ENCODE assay signal across 9 cellular contexts in genomic region chr10:98339790-98340189, GRCh38.
A peak's percentile ranks its signal among the peaks of the same experiment; 100 is the strongest.
DNase-seq lines count a peak whose midpoint lies in the region; ATAC-seq and TF ChIP-seq lines count a peak whose summit lies in the region.
"Had no signal": no experiment of that assay in that cellular context is flagged by ENCODE, and none has a peak within 500 bp of the region (broad histone marks: within the 10 kb centered on the region; RNA-seq: fewer than 3 reads in every experiment).

No MANE protein-coding gene starts in this region.

- H3K27me3 Mint-ChIP-seq in memory B cell (peaks cover 7% of the 10 kb centered on the region), mesothelial cell of epicardium (ENCODE audit: low read depth) (peaks cover 14% of the 10 kb centered on the region)
- H3K27me3 Mint-ChIP-seq in T-helper 2 cell treated with Interferon-gamma antibody and Interleukin-4, amounts not matched to agents 5 μg/mL and 100 μg/mL, for 36 hours (ENCODE audit: low read depth) = peaks cover 16% of the 10 kb centered on the region

- no peak for TF ChIP-seq CTCF in mesothelial cell of epicardium (IDR thresholded peaks at IDR 0.05; ENCODE audit: unreplicated experiment)

- no peak for DNase-seq in memory B cell (ENCODE audit: low spot score in 2 of 2)
- no peak for DNase-seq in T-helper 2 cell treated with Interferon-gamma antibody and Interleukin-4, amounts not matched to agents 5 μg/mL and 100 μg/mL, for 36 hours (ENCODE audit: low spot score)
- no peak for DNase-seq in stimulated activated naive CD8-positive, alpha-beta T cell treated with anti-CD3 and anti-CD28 coated beads, Interleukin-15, Interleukin-2, amounts not matched to agents 100 U/mL and 50 U/mL, for 24 hours
- DNase-seq in mesothelial cell of epicardium (ENCODE audit: low spot score in 2 of 2, unreplicated experiment in 2 of 2) = no peak
- DNase-seq: endodermal cell; stimulated activated CD4-positive, alpha-beta T cell treated with anti-CD3 and anti-CD28 coated beads, Interleukin-4, amount 100 ng/mL, for 1 hour had no signal

- H3K36me3 Mint-ChIP-seq in memory B cell (no peaks in the 10 kb centered on the region), mesothelial cell of epicardium (no peaks in the 10 kb centered on the region)
- H3K36me3 Mint-ChIP-seq in T-helper 2 cell treated with Interferon-gamma antibody and Interleukin-4, amounts not matched to agents 5 μg/mL and 100 μg/mL, for 36 hours (ENCODE audit: low read depth) = no peaks in the 10 kb centered on the region

- ATAC-seq in GM18520 (IDR thresholded peaks at IDR 0.05; ENCODE audit: unreplicated experiment) (peak; percentile 69), GM21360 (IDR thresholded peaks at IDR 0.05; ENCODE audit: unreplicated experiment) (peak; percentile 81), HG03159 (IDR thresholded peaks at IDR 0.05; ENCODE audit: unreplicated experiment) (peak; percentile 70), memory B cell (ENCODE audit: low read depth) (peak; percentile 89)
- ATAC-seq in stimulated activated naive CD8-positive, alpha-beta T cell treated with anti-CD3 and anti-CD28 coated beads, Interleukin-15, Interleukin-2, amounts not matched to agents 100 U/mL and 50 U/mL, for 24 hours = no peak

- H3K4me3 Mint-ChIP-seq in memory B cell (peak overlapping the region; percentile 70), mesothelial cell of epicardium (no peak overlapping the region)
- no peak overlapping the region for H3K4me3 Mint-ChIP-seq in T-helper 2 cell treated with Interferon-gamma antibody and Interleukin-4, amounts not matched to agents 5 μg/mL and 100 μg/mL, for 36 hours
- H3K4me3 Mint-ChIP-seq: endodermal cell had no signal

- H3K9me3 Mint-ChIP-seq in memory B cell (no peaks in the 10 kb centered on the region), mesothelial cell of epicardium (no peaks in the 10 kb centered on the region)
- H3K9me3 Mint-ChIP-seq in T-helper 2 cell treated with Interferon-gamma antibody and Interleukin-4, amounts not matched to agents 5 μg/mL and 100 μg/mL, for 36 hours = no peaks in the 10 kb centered on the region
- H3K9me3 Mint-ChIP-seq: endodermal cell had no signal

- H3K27ac Mint-ChIP-seq in memory B cell = peak overlapping the region; percentile 40
- H3K27ac Mint-ChIP-seq in T-helper 2 cell treated with Interferon-gamma antibody and Interleukin-4, amounts not matched to agents 5 μg/mL and 100 μg/mL, for 36 hours = no peak overlapping the region
- no peak overlapping the region for H3K27ac Mint-ChIP-seq in mesothelial cell of epicardium
- H3K27ac Mint-ChIP-seq: endodermal cell had no signal

- peaks cover 24% of the 10 kb centered on the region for H3K4me1 Mint-ChIP-seq in memory B cell
- H3K4me1 Mint-ChIP-seq in T-helper 2 cell treated with Interferon-gamma antibody and Interleukin-4, amounts not matched to agents 5 μg/mL and 100 μg/mL, for 36 hours (ENCODE audit: low read depth) = peaks cover 10% of the 10 kb centered on the region
- H3K4me1 Mint-ChIP-seq in mesothelial cell of epicardium = peaks cover 10% of the 10 kb centered on the region
- H3K4me1 Mint-ChIP-seq: endodermal cell had no signal
